9 cellular contexts compared by ENCODE assay signal in the genomic region with DNA sequence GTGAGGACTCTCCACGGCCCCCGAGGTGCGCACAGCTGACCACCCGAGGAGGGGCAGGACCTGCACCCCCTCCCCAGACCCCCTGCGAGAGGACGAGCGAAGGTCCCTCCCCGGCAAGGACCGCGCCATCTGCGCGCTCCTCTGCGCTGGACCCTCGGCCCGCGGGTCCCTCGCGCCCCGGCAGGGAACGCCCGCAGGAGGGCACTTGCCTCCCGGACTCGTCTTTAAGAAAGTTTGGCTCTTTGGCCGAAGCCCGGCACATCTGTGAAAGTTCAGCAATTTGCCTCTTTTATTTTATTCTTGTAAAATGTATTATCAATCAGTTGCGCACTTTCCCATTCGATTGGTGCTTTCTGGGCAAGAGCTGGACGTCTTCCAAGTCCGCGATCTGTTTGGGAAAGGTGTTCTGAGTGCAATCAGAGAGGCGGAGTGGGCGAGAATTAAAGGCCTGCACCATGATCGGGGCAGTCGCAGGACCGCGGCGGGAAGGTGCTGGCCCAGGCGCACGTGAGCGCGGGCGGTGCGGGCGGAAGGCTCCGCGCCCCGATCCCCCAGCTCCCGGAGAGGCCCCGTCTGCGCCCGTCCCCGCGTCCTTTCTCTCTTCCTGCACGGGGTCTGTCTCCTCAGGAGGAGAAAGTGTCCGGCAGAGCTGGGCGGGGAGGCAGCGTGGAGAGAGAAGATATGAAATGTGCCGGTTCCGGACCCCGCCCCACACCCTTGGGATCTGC. TPM values are rescaled to one million over a fixed set of nuclear protein-coding genes. Genes with fewer than 3 reads are reported as not detected.
DNase-seq lines count a peak whose midpoint lies in the region; ATAC-seq and TF ChIP-seq lines count a peak whose summit lies in the region.
"Had no signal": no experiment of that assay in that cellular context is flagged by ENCODE, and none has a peak within 500 bp of the region (broad histone marks: within the 10 kb centered on the region; RNA-seq: fewer than 3 reads in every experiment).

No MANE protein-coding gene starts in this region.

- peak; percentile 11 for DNase-seq in NCI-H2107 treated with DMSO at 0.1 percent for 48 hours (lab: John Stamatoyannopoulos, UW; ENCODE audit: unreplicated experiment)
- DNase-seq in NCI-H2107 (lab: John Stamatoyannopoulos, UW): no peak
- no peak for DNase-seq in activated CD8-positive, alpha-beta T cell treated with anti-CD3 and anti-CD28 coated beads for 36 hours
- peak; percentile 58 to 75 (median 62) for DNase-seq in ovary
- DNase-seq in DMS153 (lab: John Stamatoyannopoulos, UW): no peak
- no peak for DNase-seq in inferior parietal cortex (ENCODE audit: extremely low spot score)

- no peak for TF ChIP-seq EP300 in gastroesophageal sphincter (IDR thresholded peaks at IDR 0.05)
- TF ChIP-seq EP300 in ovary (IDR thresholded peaks at IDR 0.05): no peak

- H3K36me3 ChIP-seq in gastroesophageal sphincter: no peaks in the 10 kb centered on the region
- no peaks in the 10 kb centered on the region for H3K36me3 ChIP-seq in ovary

- peak overlapping the region; percentile 8 to 55 for H3K4me3 ChIP-seq in gastroesophageal sphincter
- peak overlapping the region; percentile 62 for H3K4me3 ChIP-seq in ovary

- TF ChIP-seq CTCF in activated CD8-positive, alpha-beta T cell treated with anti-CD3 and anti-CD28 coated beads for 36 hours (IDR thresholded peaks at IDR 0.05): no peak
- TF ChIP-seq CTCF in gastroesophageal sphincter (IDR thresholded peaks at IDR 0.05) (no peak), ovary (IDR thresholded peaks at IDR 0.05) (no peak)

- no peaks in the 10 kb centered on the region for H3K9me3 Mint-ChIP-seq in activated CD8-positive, alpha-beta T cell treated with anti-CD3 and anti-CD28 coated beads for 36 hours

- H3K27me3 Mint-ChIP-seq in activated CD8-positive, alpha-beta T cell treated with anti-CD3 and anti-CD28 coated beads for 36 hours: peaks cover 25% of the 10 kb centered on the region

- ATAC-seq in activated CD8-positive, alpha-beta T cell treated with anti-CD3 and anti-CD28 coated beads for 36 hours: peak; percentile 19
- ATAC-seq in gastroesophageal sphincter: no peak
- ATAC-seq in GM18870 (IDR thresholded peaks at IDR 0.05; ENCODE audit: unreplicated experiment): no peak

- no peak overlapping the region for H3K27ac ChIP-seq in gastroesophageal sphincter
- peak overlapping the region; percentile 17 to 75 for H3K27ac ChIP-seq in ovary
- H3K27ac ChIP-seq: C4-2B had no signal

- CTCF ChIA-PET in activated CD8-positive, alpha-beta T cell treated with anti-CD3 and anti-CD28 coated beads for 36 hours (lab: Charles Lee): interaction anchor here (0.7 to 2.6 kb wide), 13 partner anchors 12 to 347 kb away, joined by 3 to 14 read pairs (median 3); no protein-coding TSS in a partner anchor

- H3K9me3 ChIP-seq in gastroesophageal sphincter (no peaks in the 10 kb centered on the region), ovary (no peaks in the 10 kb centered on the region)

- no peak overlapping the region for H3K27ac Mint-ChIP-seq in activated CD8-positive, alpha-beta T cell treated with anti-CD3 and anti-CD28 coated beads for 36 hours

- peaks cover 69% of the 10 kb centered on the region for H3K27me3 ChIP-seq in gastroesophageal sphincter
- H3K27me3 ChIP-seq in ovary: no peaks in the 10 kb centered on the region

- H3K4me1 ChIP-seq in gastroesophageal sphincter (peaks cover 4 to 35% (median 12%) of the 10 kb centered on the region in 3 donors), ovary (ENCODE audit: insufficient read depth) (peaks cover 11% of the 10 kb centered on the region)

- intact Hi-C loops in activated CD8-positive, alpha-beta T cell treated with anti-CD3 and anti-CD28 coated beads for 36 hours (cut with micrococcal nuclease): no loop called here
- intact Hi-C loops in ovary (cut with DNase I): loop anchor here in 2 of 4 donors (5.0 kb wide), 1 partner anchor 117 kb away; no protein-coding TSS in a partner anchor

- H3K4me1 Mint-ChIP-seq in activated CD8-positive, alpha-beta T cell treated with anti-CD3 and anti-CD28 coated beads for 36 hours (ENCODE audit: low read depth): peaks cover 12% of the 10 kb centered on the region

- 0 to 1% methylated on average over 7 to 34 of the region's 60 CpGs for WGBS in gastroesophageal sphincter (ENCODE audit: low coverage in 1 of 2), 2 donors
- 0 to 1% (median 1%) methylated on average over 57 to 60 of the region's 60 CpGs for WGBS in ovary, 3 donors

- TF ChIP-seq POLR2A in gastroesophageal sphincter (IDR thresholded peaks at IDR 0.05) (no peak), ovary (IDR thresholded peaks at IDR 0.05) (no peak)

- peak overlapping the region; percentile 49 for H3K4me3 Mint-ChIP-seq in activated CD8-positive, alpha-beta T cell treated with anti-CD3 and anti-CD28 coated beads for 36 hours

- no peaks in the 10 kb centered on the region for H3K36me3 Mint-ChIP-seq in activated CD8-positive, alpha-beta T cell treated with anti-CD3 and anti-CD28 coated beads for 36 hours (ENCODE audit: low read depth)

- POLR2A ChIA-PET in activated CD8-positive, alpha-beta T cell treated with anti-CD3 and anti-CD28 coated beads for 36 hours (lab: Charles Lee): interaction anchor here (1.4 kb wide), 1 partner anchor 43 kb away, joined by 3 read pairs; no protein-coding TSS in a partner anchor

RNA-seq across cellular contexts. Expression of a gene that starts 1.6 kb away (rescaled TPM):
- not detected for total RNA-seq in activated CD8-positive, alpha-beta T cell treated with anti-CD3 and anti-CD28 coated beads for 36 hours
- total RNA-seq in gastroesophageal sphincter (10 to 100 TPM in 1 of 4 donors, under 1 TPM in 2, not detected in 1; 0.30 to 15.9 (median 0.89) TPM), ovary (100 to 1,000 TPM in 2 of 7 donors, 10 to 100 TPM in 4, 1 to 10 TPM in 1; 9.6 to 259 (median 57.1) TPM)
- polyA plus RNA-seq in ovary: 10 to 100 TPM; 36.9 to 57.6 TPM

RNA-seq across cellular contexts. Expression of a gene that starts 24.8 kb away (rescaled TPM):
- total RNA-seq in activated CD8-positive, alpha-beta T cell treated with anti-CD3 and anti-CD28 coated beads for 36 hours: 100 to 1,000 TPM; 146 to 153 TPM
- 100 to 1,000 TPM in 1 of 4 donors, 10 to 100 TPM in 3; 79.5 to 115 (median 82.0) TPM for total RNA-seq in gastroesophageal sphincter
- 10 to 100 TPM; 59.1 to 84.2 (median 68.7) TPM for total RNA-seq in ovary
- 10 to 100 TPM; 83.9 to 89.0 TPM for polyA plus RNA-seq in ovary

RNA-seq across cellular contexts. Expression of a gene that starts 25.7 kb away (rescaled TPM):
- total RNA-seq in activated CD8-positive, alpha-beta T cell treated with anti-CD3 and anti-CD28 coated beads for 36 hours: 10 to 100 TPM; 18.5 to 19.9 TPM
- total RNA-seq in gastroesophageal sphincter: 10 to 100 TPM; 14.9 to 31.4 (median 26.7) TPM
- total RNA-seq in ovary: 100 to 1,000 TPM in 1 of 7 donors, 10 to 100 TPM in 6; 41.7 to 117 (median 53.4) TPM
- polyA plus RNA-seq in ovary: 10 to 100 TPM; 35.3 to 37.5 TPM

Comparison
In these comparisons a context has a peak if more than half of its experiments do, and no peak if none do; other contexts are left out.
1. DNase-seq: peak in NCI-H2107 treated with DMSO at 0.1 percent for 48 hours (single experiment) and ovary (5 of 5); none in NCI-H2107 (single experiment), activated CD8-positive, alpha-beta T cell treated with anti-CD3 and anti-CD28 coated beads for 36 hours (single experiment), DMS153 (single experiment) and inferior parietal cortex (single experiment).
2. H3K27ac ChIP-seq: peak in ovary (2 of 2); none in gastroesophageal sphincter (0 of 4).